22 cellular contexts compared by ENCODE assay signal in genomic region chr13:50690020-50690419, GRCh38.
"Had no signal": no experiment of that assay in that cellular context is flagged by ENCODE, and none has a peak within 500 bp of the region (broad histone marks: within the 10 kb centered on the region; RNA-seq: fewer than 3 reads in every experiment).

No MANE protein-coding gene starts in this region.

- H3K36me3 ChIP-seq: brain microvascular endothelial cell, cardiac muscle cell had no signal

- H3K27ac ChIP-seq: brain microvascular endothelial cell, cardiac muscle cell had no signal

- H3K27me3 Mint-ChIP-seq: T-helper 17 cell had no signal

- H3K4me3 Mint-ChIP-seq: activated CD8-positive, alpha-beta T cell treated with anti-CD3 and anti-CD28 coated beads, Interleukin-2, amount 10 ng/mL, durations not matched to agents 7 days and 5 days; activated naive CD4-positive, alpha-beta T cell treated with anti-CD3 and anti-CD28 coated beads, Interleukin-2, amount 50 U/mL, for 24 hours; T-helper 17 cell; WTC11 had no signal

- DNase-seq: activated CD4-positive, alpha-beta T cell treated with anti-CD3 and anti-CD28 coated beads for 48 hours; activated CD4-positive, alpha-beta T cell treated with anti-CD3 and anti-CD28 coated beads, Interleukin-2, amount 50 U/mL, for 4 hours; activated CD4-positive, CD25-positive, alpha-beta regulatory T cell treated with anti-CD3 and anti-CD28 coated beads, Interleukin-2, amount 50 U/mL, for 72 hours; activated CD8-positive, alpha-beta memory T cell treated with anti-CD3 and anti-CD28 coated beads, Interleukin-2, amount 50 U/mL, for 48 hours; activated CD8-positive, alpha-beta T cell treated with anti-CD3 and anti-CD28 coated beads, Interleukin-2, amount 10 ng/mL, durations not matched to agents 7 days and 5 days; activated naive CD4-positive, alpha-beta T cell; activated T-cell treated with anti-CD3 and anti-CD28 coated beads, Interleukin-2, amount 50 U/mL, for 1 hour; amygdala; brain microvascular endothelial cell; Kasumi-1; KBM-7; NCI-H1105 treated with DMSO at 0.1 percent for 48 hours; NCI-H1436 treated with DMSO at 0.1 percent for 48 hours; NCI-H187; NCI-H2081; NCI-H748 treated with DMSO at 0.1 percent for 48 hours; SHP77 treated with DMSO at 0.1 percent for 48 hours; T-helper 17 cell; T-helper 9 cell had no signal

- H3K9me3 Mint-ChIP-seq: activated naive CD4-positive, alpha-beta T cell treated with anti-CD3 and anti-CD28 coated beads, Interleukin-2, amount 50 U/mL, for 24 hours had no signal

- H3K27ac Mint-ChIP-seq: activated CD8-positive, alpha-beta T cell treated with anti-CD3 and anti-CD28 coated beads, Interleukin-2, amount 10 ng/mL, durations not matched to agents 7 days and 5 days; activated naive CD4-positive, alpha-beta T cell treated with anti-CD3 and anti-CD28 coated beads, Interleukin-2, amount 50 U/mL, for 24 hours; T-helper 17 cell; WTC11 had no signal

- H3K27me3 ChIP-seq: brain microvascular endothelial cell, cardiac muscle cell had no signal

- H3K36me3 Mint-ChIP-seq: activated naive CD4-positive, alpha-beta T cell treated with anti-CD3 and anti-CD28 coated beads, Interleukin-2, amount 50 U/mL, for 24 hours; WTC11 had no signal

- H3K4me3 ChIP-seq: cardiac muscle cell had no signal

- ATAC-seq: activated CD8-positive, alpha-beta T cell treated with anti-CD3 and anti-CD28 coated beads, Interleukin-2, amount 10 ng/mL, durations not matched to agents 7 days and 5 days; T-helper 17 cell; WTC11 had no signal
